In genomic region chr4:67700874-67701850, GRCh38 we compare ENCODE assay signal across 8 cellular contexts. TPM values are rescaled to one million over a fixed set of nuclear protein-coding genes. Genes with fewer than 3 reads are reported as not detected.
A peak's percentile ranks its signal among the peaks of the same experiment; 100 is the strongest.
DNase-seq lines count a peak whose midpoint lies in the region; ATAC-seq, FAIRE-seq and TF ChIP-seq lines count a peak whose summit lies in the region.

UBA6 (minus strand) TSS chr4:67701155; CDS start chr4:67701119, 36 bp downstream.

- H3K36me3 ChIP-seq in OCI-LY3 (replicated peaks; ENCODE audit: low read depth, low read length), result peaks cover 8% of the 10 kb centered on the region
- H3K36me3 ChIP-seq in endothelial cell of umbilical vein (ENCODE audit: control insufficient read depth in 2 of 2, extremely low read depth in 1 of 2, insufficient read depth in 2 of 2, low read length in 2 of 2), result peaks cover 0 to 2% of the 10 kb centered on the region in 2 experiments

- peak; percentile 87 for TF ChIP-seq POLR2A in endothelial cell of umbilical vein (IDR thresholded peaks at IDR 0.05; ENCODE audit: low read depth, low read length)

- BruUV-seq in endothelial cell of umbilical vein (replicated peaks; lab: Mats Ljungman, UMichigan), result TSS peak; percentile 76

- peak within 1 kb of the TSS; percentile 79 for H3K4me2 ChIP-seq in OCI-LY3 (ENCODE audit: low read length)
- H3K4me2 ChIP-seq in endothelial cell of umbilical vein (ENCODE audit: insufficient read depth, low read length), result peak within 1 kb of the TSS; percentile 100

- H4K20me1 ChIP-seq in OCI-LY3 (ENCODE audit: insufficient read depth, low read length) (peaks cover 8% of the 10 kb centered on the region; the same call in 1 of the 2 replicates), endothelial cell of umbilical vein (replicated peaks; ENCODE audit: control insufficient read depth, extremely low read depth, insufficient read depth, low read length) (peaks cover 3% of the 10 kb centered on the region)

- ATAC-seq in GM21526 (IDR thresholded peaks at IDR 0.05; ENCODE audit: low FRiP score, unreplicated experiment), result peak; percentile 98

- POLR2A ChIA-PET in endothelial cell of umbilical vein (lab: Charles Lee), result interaction anchor here (0.6 to 1.0 kb wide), 2 partner anchors 26 to 200 kb away, joined by 3 read pairs; no protein-coding TSS in a partner anchor

- CTCF ChIA-PET in endothelial cell of umbilical vein (lab: Charles Lee), result interaction anchor here (0.8 to 2.5 kb wide), 11 partner anchors 11 to 210 kb away, joined by 3 to 21 read pairs (median 3); no protein-coding TSS in a partner anchor

- no peaks in the 10 kb centered on the region for H3K9me1 ChIP-seq in endothelial cell of umbilical vein (replicated peaks; ENCODE audit: control insufficient read depth, extremely low read depth, insufficient read depth, low read length)

- TF ChIP-seq CTCF in OCI-LY3 (IDR thresholded peaks at IDR 0.05; ENCODE audit: low read depth, low read length) (peak; percentile 57), endothelial cell of umbilical vein (IDR thresholded peaks at IDR 0.05; ENCODE audit: extremely low read depth in 1 of 2, insufficient read depth in 1 of 2, low read depth in 1 of 2, low read length in 2 of 2) (peak; percentile 12 to 37)

- peak; percentile 86 for FAIRE-seq in endothelial cell of umbilical vein (lab: Jason Lieb, UNC)

- H3K4me1 ChIP-seq in OCI-LY3 (ENCODE audit: low read length), result peaks cover 15% of the 10 kb centered on the region
- H3K4me1 ChIP-seq in endothelial cell of umbilical vein (ENCODE audit: control insufficient read depth, extremely low read depth, insufficient read depth, low read length), result peaks cover 21% of the 10 kb centered on the region

- DNase-seq in DMS114 treated with DMSO at 0.1 percent for 48 hours (lab: John Stamatoyannopoulos, UW; ENCODE audit: unreplicated experiment), result peak; percentile 77
- peak; percentile 62 for DNase-seq in HuH-7.5 (ENCODE audit: low spot score)
- DNase-seq in activated CD8-positive, alpha-beta memory T cell treated with anti-CD3 and anti-CD28 coated beads, Interleukin-2, amount 50 U/mL, for 48 hours, result peak; percentile 95
- peak; percentile 94 for DNase-seq in endothelial cell of umbilical vein (ENCODE audit: low read depth, low spot score)
- peak; percentile 96 for DNase-seq in midbrain (lab: John Stamatoyannopoulos, UW)
- peak; percentile 85 to 93 for DNase-seq in stimulated activated CD8-positive, alpha-beta memory T cell treated with anti-CD3 and anti-CD28 coated beads, Interleukin-2, amount 100 ng/mL, for 1 hour (ENCODE audit: low read depth in 2 of 2)

- H3K9ac ChIP-seq in OCI-LY3 (ENCODE audit: low read length) (peak within 1 kb of the TSS; percentile 90), endothelial cell of umbilical vein (replicated peaks; ENCODE audit: extremely low read depth, insufficient read depth, low read length) (peak within 1 kb of the TSS; percentile 97)

- intact Hi-C loops in endothelial cell of umbilical vein (cut with micrococcal nuclease), result loop anchor here (1.0 to 2.0 kb wide), 2 partner anchors 46 to 156 kb away; partner anchors contain the start of gene CENPC

- H3K27ac ChIP-seq in OCI-LY3 (ENCODE audit: low read length) (peak within 1 kb of the TSS; percentile 67), endothelial cell of umbilical vein (ENCODE audit: insufficient read depth, low read depth, low read length) (peak within 1 kb of the TSS; percentile 93)

- H2AFZ ChIP-seq in OCI-LY3 (ENCODE audit: low read depth, low read length), result peak within 1 kb of the TSS; percentile 79
- H2AFZ ChIP-seq in endothelial cell of umbilical vein (ENCODE audit: low read depth, low read length), result peak within 1 kb of the TSS; percentile 68

- H3K9me3 ChIP-seq in OCI-LY3 (ENCODE audit: insufficient read depth, low read length) (peaks cover 3% of the 10 kb centered on the region; the same call in 1 of the 2 replicates), endothelial cell of umbilical vein (replicated peaks; ENCODE audit: control insufficient read depth, insufficient read depth, low read length) (no peaks in the 10 kb centered on the region)

- H3K4me3 ChIP-seq in OCI-LY3 (ENCODE audit: low read length) (peak within 1 kb of the TSS; percentile 90), endothelial cell of umbilical vein (replicated peaks in 1 of 3; ENCODE audit: insufficient read depth in 1 of 3, low read depth in 1 of 3, low read length in 3 of 3) (peak within 1 kb of the TSS; percentile 66 to 94 (median 84))

- H3K27me3 ChIP-seq in OCI-LY3 (ENCODE audit: low read depth, low read length) (no peaks in the 10 kb centered on the region), endothelial cell of umbilical vein (ENCODE audit: control insufficient read depth in 2 of 2, insufficient read depth in 2 of 2, low read length in 2 of 2) (no peaks in the 10 kb centered on the region)

- dilution Hi-C loops in endothelial cell of umbilical vein (cut with MboI; ENCODE audit: extremely low pct_ligation_motif_present, low sequenced_read_pairs), result no loop called here

- peaks cover 72% of the 10 kb centered on the region for H3K79me2 ChIP-seq in OCI-LY3 (ENCODE audit: low read length)
- H3K79me2 ChIP-seq in endothelial cell of umbilical vein (ENCODE audit: control insufficient read depth, insufficient read depth, low read length), result peaks cover 60% of the 10 kb centered on the region

TF ChIP-seq in endothelial cell of umbilical vein, 7 proteins besides CTCF, POLR2A, EP300 and RAD21:
- TF ChIP-seq FOS (IDR thresholded peaks at IDR 0.05; ENCODE audit: borderline replicate concordance, insufficient read depth, low read length) (no peak), POLR2AphosphoS5 (IDR thresholded peaks at IDR 0.05; ENCODE audit: insufficient read depth, low read depth, low read length) (peak; percentile 83), MAX (IDR thresholded peaks at IDR 0.05; ENCODE audit: insufficient read depth, insufficient read length) (peak; percentile 83), MYC (IDR thresholded peaks at IDR 0.05; ENCODE audit: low read depth, low read length) (peak; percentile 92), JUN (IDR thresholded peaks at IDR 0.05; ENCODE audit: borderline replicate concordance, insufficient read depth, insufficient read length, low read depth) (no peak)

RNA-seq across cellular contexts. Expression of gene UBA6, which starts in this region (rescaled TPM):
- total RNA-seq in endothelial cell of umbilical vein, result 96.4 and 97.4 TPM in 2 replicates
- 20.8 and 30.9 TPM in 2 replicates for polyA plus RNA-seq in endothelial cell of umbilical vein
- polyA plus RNA-seq in endothelial cell of umbilical vein (2011; cell fraction: cytosol; rRNA removed), result 41.3 and 42.5 TPM in 2 replicates
- 122 and 152 TPM in 2 replicates for polyA plus RNA-seq in endothelial cell of umbilical vein (2011; cell fraction: nucleus; rRNA removed)
- polyA plus RNA-seq in endothelial cell of umbilical vein (2012), result 55.7 and 56.5 TPM in 2 replicates
- 113 and 136 TPM in 2 replicates for polyA minus RNA-seq in endothelial cell of umbilical vein
- 44.5 TPM for polyA minus RNA-seq in endothelial cell of umbilical vein (2011; cell fraction: cytosol; rRNA and poly(A)+ RNA removed)
- polyA minus RNA-seq in endothelial cell of umbilical vein (2011; cell fraction: nucleus; rRNA and poly(A)+ RNA removed), result 70.8 and 109 TPM in 2 replicates

Comparison
In these comparisons a context has a peak if more than half of its experiments do, and no peak if none do; other contexts are left out.
1. Peak in every context shown above with its lines: DNase-seq, ATAC-seq, H3K4me3 ChIP-seq and H3K27ac ChIP-seq.